ENCODE assay signal across 18 cellular contexts in genomic region chr19:37127999-37128820, GRCh38. TPM values are rescaled to one million over a fixed set of nuclear protein-coding genes. Genes with fewer than 3 reads are reported as not detected.
DNase-seq lines count a peak whose midpoint lies in the region; ATAC-seq and TF ChIP-seq lines count a peak whose summit lies in the region.
"Had no signal": no experiment of that assay in that cellular context is flagged by ENCODE, and none has a peak within 500 bp of the region (broad histone marks: within the 10 kb centered on the region; RNA-seq: fewer than 3 reads in every experiment).

No MANE protein-coding gene starts in this region.

- H3K27me3 ChIP-seq in BLaER1 treated with 17β-estradiol and CSF1 and Interleukin-3, amounts not matched to agents 10 nM and 100 nM = no peaks in the 10 kb centered on the region
- no peaks in the 10 kb centered on the region for H3K27me3 ChIP-seq in HUES48 (ENCODE audit: control insufficient read depth, insufficient read depth, low read length)
- H3K27me3 ChIP-seq: heart left ventricle, testis had no signal

- no peak overlapping the region for H3K4me2 ChIP-seq in BLaER1 treated with 17β-estradiol and CSF1 and Interleukin-3, amounts not matched to agents 10 nM and 100 nM

- TF ChIP-seq CTCF in coronary artery (IDR thresholded peaks at IDR 0.05) = no peak

- no peak overlapping the region for H3K9ac ChIP-seq in BLaER1 treated with 17β-estradiol and CSF1 and Interleukin-3, amounts not matched to agents 10 nM and 100 nM
- H3K9ac ChIP-seq in HUES48 (ENCODE audit: low read depth, low read length) = no peak overlapping the region

- no peaks in the 10 kb centered on the region for H3K4me1 ChIP-seq in BLaER1 treated with 17β-estradiol and CSF1 and Interleukin-3, amounts not matched to agents 10 nM and 100 nM
- no peaks in the 10 kb centered on the region for H3K4me1 ChIP-seq in HUES48 (ENCODE audit: control insufficient read depth, insufficient read depth, low read length)
- H3K4me1 ChIP-seq: heart left ventricle, testis had no signal

- H3K36me3 ChIP-seq in BLaER1 treated with 17β-estradiol and CSF1 and Interleukin-3, amounts not matched to agents 10 nM and 100 nM = peaks cover 81 to 99% (median 92%) of the 10 kb centered on the region in 11 experiments
- H3K36me3 ChIP-seq in HUES48 (ENCODE audit: control insufficient read depth, insufficient read depth, low read length) = peaks cover 27% of the 10 kb centered on the region

- no peak for DNase-seq in coronary artery (ENCODE audit: low spot score)
- DNase-seq in myocyte (ENCODE audit: low read depth) = peak; percentile 3
- DNase-seq in pons (ENCODE audit: low spot score) = no peak
- DNase-seq: activated CD4-positive, alpha-beta T cell treated with anti-CD3 and anti-CD28 coated beads, Interleukin-2, amount 10 ng/mL, durations not matched to agents 24 days and 14 days; activated naive CD8-positive, alpha-beta T cell treated with anti-CD3 and anti-CD28 coated beads, Interleukin-2, amount 50 U/mL, for 24 hours; CD8-positive, alpha-beta T cell; DND-41; heart left ventricle; immature natural killer cell; NCI-H1436 treated with DMSO at 0.1 percent for 48 hours; NCI-H2171 treated with DMSO at 0.1 percent for 48 hours; NCI-H774; T-helper 17 cell; testis had no signal

- H3K4me3 ChIP-seq in BLaER1 treated with 17β-estradiol and CSF1 and Interleukin-3, amounts not matched to agents 10 nM and 100 nM = peak overlapping the region in 9 of 10 experiments; percentile 17 to 52 (median 34); a peak in 16 of 20 replicates
- H3K4me3 ChIP-seq in HUES48 (ENCODE audit: low read depth, low read length) (peak overlapping the region; percentile 29; the same call in 1 of the 2 replicates), coronary artery (peak overlapping the region; percentile 32)
- H3K4me3 ChIP-seq: heart left ventricle, testis had no signal

- no peak overlapping the region for H3K27ac ChIP-seq in BLaER1 treated with 17β-estradiol and CSF1 and Interleukin-3, amounts not matched to agents 10 nM and 100 nM
- no peak overlapping the region for H3K27ac ChIP-seq in HUES48 (ENCODE audit: low read depth, low read length)
- H3K27ac ChIP-seq in coronary artery = no peak overlapping the region
- H3K27ac ChIP-seq: heart left ventricle, testis had no signal

- ATAC-seq in GM21360 (IDR thresholded peaks at IDR 0.05; ENCODE audit: unreplicated experiment) (no peak), GM18502 (IDR thresholded peaks at IDR 0.05; ENCODE audit: poor library complexity, unreplicated experiment) (no peak)
- ATAC-seq: activated naive CD8-positive, alpha-beta T cell treated with anti-CD3 and anti-CD28 coated beads, Interleukin-2, amount 50 U/mL, for 24 hours; CD8-positive, alpha-beta T cell; heart left ventricle; T-helper 17 cell had no signal

- H3K9me3 ChIP-seq in BLaER1 treated with 17β-estradiol and CSF1 and Interleukin-3, amounts not matched to agents 10 nM and 100 nM (replicated peaks in 1 of 11) = peaks cover 100% of the 10 kb centered on the region in 11 experiments
- H3K9me3 ChIP-seq in HUES48 (ENCODE audit: control insufficient read depth, insufficient read depth, low read length) = peaks cover 93% of the 10 kb centered on the region
- H3K9me3 ChIP-seq: testis had no signal

- H4K20me1 ChIP-seq in BLaER1 treated with 17β-estradiol and CSF1 and Interleukin-3, amounts not matched to agents 10 nM and 100 nM = no peaks in the 10 kb centered on the region

RNA-seq across cellular contexts. Expression of gene ZNF585A, which starts 44.3 kb away (rescaled TPM):
- 8.5 and 14.9 TPM in 2 replicates for total RNA-seq in myocyte
- polyA plus RNA-seq in myocyte (2012) = 7.8 TPM

RNA-seq across cellular contexts. Expression of gene ZNF420, which starts 50.0 kb away (rescaled TPM):
- total RNA-seq in myocyte = 8.9 and 11.4 TPM in 2 replicates
- polyA plus RNA-seq in myocyte (2012) = 4.4 TPM
